In genomic region chr3:12179441-12179840, GRCh38 we compare ENCODE assay signal across 18 cellular contexts. TPM values are rescaled to one million over a fixed set of nuclear protein-coding genes. Genes with fewer than 3 reads are reported as not detected.
"Had no signal": no experiment of that assay in that cellular context is flagged by ENCODE, and none has a peak within 500 bp of the region (broad histone marks: within the 10 kb centered on the region; RNA-seq: fewer than 3 reads in every experiment).

No MANE protein-coding gene starts in this region.

- H3K27me3 ChIP-seq: adrenal gland, esophagus muscularis mucosa, neutrophil had no signal

- H3K4me3 Mint-ChIP-seq: dendritic cell treated with granulocyte-macrophage colony-stimulating factor and Interleukin-4, amounts not matched to agents 40 ng/mL and 50 ng/mL, for 4 days; immature natural killer cell; naive thymus-derived CD8-positive, alpha-beta T cell; type B pancreatic cell had no signal

- H3K27me3 Mint-ChIP-seq: naive thymus-derived CD8-positive, alpha-beta T cell; type B pancreatic cell had no signal

- H3K9me3 ChIP-seq: adrenal gland, esophagus muscularis mucosa, neutrophil had no signal

- H3K4me1 Mint-ChIP-seq: immature natural killer cell had no signal

- ATAC-seq: naive thymus-derived CD8-positive, alpha-beta T cell had no signal

- H3K36me3 Mint-ChIP-seq: immature natural killer cell; naive thymus-derived CD8-positive, alpha-beta T cell; type B pancreatic cell had no signal

- H3K36me3 ChIP-seq: adrenal gland, esophagus muscularis mucosa, neutrophil had no signal

- DNase-seq: activated CD4-positive, CD25-positive, alpha-beta regulatory T cell treated with anti-CD3 and anti-CD28 coated beads, Interleukin-2, amount 50 U/mL, for 72 hours; activated naive CD4-positive, alpha-beta T cell; adrenal gland; glutamatergic neuron; immature natural killer cell; left cardiac atrium; naive thymus-derived CD8-positive, alpha-beta T cell; retina; stimulated activated CD4-positive, alpha-beta T cell treated with anti-CD3 and anti-CD28 coated beads, Interleukin-15, amount 100 ng/mL, for 24 hours; stimulated activated CD4-positive, alpha-beta T cell treated with anti-CD3 and anti-CD28 coated beads, Interleukin-4, amount 100 ng/mL, for 24 hours; T-helper 2 cell had no signal

- H3K27ac ChIP-seq: adrenal gland, esophagus muscularis mucosa had no signal

- H3K4me3 ChIP-seq: adrenal gland, esophagus muscularis mucosa, lung had no signal

- H3K9me3 Mint-ChIP-seq: dendritic cell treated with granulocyte-macrophage colony-stimulating factor and Interleukin-4, amounts not matched to agents 40 ng/mL and 50 ng/mL, for 4 days; type B pancreatic cell had no signal

- H3K27ac Mint-ChIP-seq: immature natural killer cell; naive thymus-derived CD8-positive, alpha-beta T cell; type B pancreatic cell had no signal

RNA-seq across cellular contexts. Expression of gene TIMP4, which starts 20.7 kb away (rescaled TPM):
- total RNA-seq: activated CD8-positive, alpha-beta memory T cell treated with anti-CD3 and anti-CD28 coated beads for 36 hours; mononuclear cell; naive thymus-derived CD8-positive, alpha-beta T cell had no signal
